In the genomic region with DNA sequence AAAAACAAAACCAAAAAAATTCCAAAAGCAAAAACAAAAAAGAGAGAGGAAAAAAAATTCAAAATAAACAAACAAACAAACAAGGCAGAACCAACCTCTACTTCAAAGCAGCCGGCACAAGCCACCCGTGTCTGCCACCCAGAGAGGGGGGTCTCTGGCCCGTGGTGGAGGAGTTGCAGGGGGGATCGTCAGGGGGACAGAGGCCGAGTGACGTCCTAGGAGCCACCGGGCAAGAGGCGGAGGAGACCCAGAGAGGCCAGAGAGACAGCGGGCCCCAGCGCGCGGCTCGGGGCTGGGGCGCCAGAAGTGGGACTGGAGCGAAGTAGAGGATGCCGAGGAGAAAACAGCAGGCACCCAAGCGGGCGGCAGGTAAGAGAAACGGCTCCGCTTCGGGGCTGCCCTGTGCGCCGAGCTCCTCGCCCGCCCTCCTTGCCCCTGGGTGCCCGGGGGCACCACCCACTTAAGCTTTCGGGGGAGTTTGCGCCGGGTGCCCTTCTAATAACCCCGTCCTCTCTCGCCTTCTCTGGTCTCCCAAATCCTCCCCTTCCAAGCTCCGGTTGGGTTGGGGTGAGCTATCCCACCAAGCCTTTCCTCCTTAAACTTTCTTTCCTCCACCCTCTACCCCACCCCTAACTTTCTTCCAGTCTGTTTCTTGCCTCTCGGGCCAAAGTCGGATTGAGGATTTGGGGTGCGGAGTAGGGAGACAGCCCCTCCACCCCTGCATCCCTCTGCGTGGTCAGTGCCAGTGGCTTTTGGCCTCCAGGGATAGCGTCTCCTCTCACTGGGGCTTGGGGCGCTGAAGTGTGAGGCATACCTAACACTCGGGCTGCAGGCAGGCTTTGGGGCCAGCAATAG, we compare ENCODE assay signal across 8 cellular contexts. TPM values are rescaled to one million over a fixed set of nuclear protein-coding genes. Genes with fewer than 3 reads are reported as not detected.
DNase-seq lines count a peak whose midpoint lies in the region; ATAC-seq, FAIRE-seq and TF ChIP-seq lines count a peak whose summit lies in the region.

No MANE protein-coding gene starts in this region.

- H3K4me2 ChIP-seq in keratinocyte (ENCODE audit: control insufficient read depth, extremely low read depth, insufficient read depth, low read depth, low read length): peak overlapping the region; percentile 82

- dilution Hi-C loops in keratinocyte (cut with MboI; ENCODE audit: extremely low pct_ligation_motif_present, low sequenced_read_pairs): no loop called here

- H3K9me3 ChIP-seq in adrenal gland (replicated peaks in 1 of 3) (no peaks in the 10 kb centered on the region), keratinocyte (ENCODE audit: control insufficient read depth, low read depth, low read length) (no peaks in the 10 kb centered on the region), SJCRH30 (replicated peaks) (no peaks in the 10 kb centered on the region)

- no peaks in the 10 kb centered on the region for H3K36me3 ChIP-seq in adrenal gland (replicated peaks in 1 of 2)
- H3K36me3 ChIP-seq in keratinocyte (ENCODE audit: control insufficient read depth in 2 of 2, extremely low read depth in 1 of 2, insufficient read depth in 2 of 2, low read length in 2 of 2): no peaks in the 10 kb centered on the region
- H3K36me3 ChIP-seq in SJCRH30: no peaks in the 10 kb centered on the region

- peak overlapping the region; percentile 84 for H3K9ac ChIP-seq in keratinocyte (ENCODE audit: control insufficient read depth, extremely low read depth, insufficient read depth, low read length)

- TF ChIP-seq POLR2A in adrenal gland (IDR thresholded peaks at IDR 0.05): peak; percentile 14 to 27

- H3K4me1 ChIP-seq in adrenal gland (replicated peaks in 1 of 2) (peaks cover 7 to 15% of the 10 kb centered on the region in 2 donors), keratinocyte (ENCODE audit: control insufficient read depth, extremely low read depth, insufficient read depth, low read length) (peaks cover 14% of the 10 kb centered on the region), SJCRH30 (no peaks in the 10 kb centered on the region)

- intact Hi-C loops in adrenal gland (cut with DNase I): loop anchor here in 1 of 2 donors (10.0 kb wide), 2 partner anchors 102 to 242 kb away; no protein-coding TSS in a partner anchor

- ATAC-seq in GM19324 (IDR thresholded peaks at IDR 0.05; ENCODE audit: low FRiP score, unreplicated experiment): no peak

- no peaks in the 10 kb centered on the region for H3K79me2 ChIP-seq in keratinocyte (ENCODE audit: control insufficient read depth, insufficient read depth, low read length)

- TF ChIP-seq CTCF in AG09309 (IDR thresholded peaks at IDR 0.05; ENCODE audit: control insufficient read depth, insufficient read depth, low read depth, low read length, missing control alignments) (no peak), adrenal gland (IDR thresholded peaks at IDR 0.05) (no peak), keratinocyte (optimal IDR thresholded peaks at IDR 0.05 in 1 of 3, IDR thresholded peaks at IDR 0.05 in 1 of 3, conservative IDR thresholded peaks at IDR 0.05 in 1 of 3; ENCODE audit: extremely low read depth in 1 of 3, insufficient read depth in 2 of 3, low read length in 3 of 3) (no peak), GM10266 (IDR thresholded peaks at IDR 0.05; ENCODE audit: control insufficient read depth, insufficient read depth, low read depth, missing control alignments) (no peak)

- no peaks in the 10 kb centered on the region for H4K20me1 ChIP-seq in keratinocyte (ENCODE audit: control insufficient read depth, extremely low read depth, insufficient read depth, low read length)

- peak overlapping the region; percentile 60 to 95 (median 87) for H3K27ac ChIP-seq in adrenal gland
- peak overlapping the region; percentile 69 for H3K27ac ChIP-seq in keratinocyte (ENCODE audit: control insufficient read depth, insufficient read depth, low read length)
- no peak overlapping the region for H3K27ac ChIP-seq in SJCRH30

- H3K4me3 ChIP-seq in AG09309 (ENCODE audit: control insufficient read depth, low read depth, low read length) (peak overlapping the region; percentile 33), adrenal gland (peak overlapping the region; percentile 5 to 90 (median 87)), keratinocyte (ENCODE audit: control insufficient read depth in 2 of 3, extremely low read depth in 1 of 3, insufficient read depth in 2 of 3, low read depth in 1 of 3, low read length in 3 of 3) (peak overlapping the region; percentile 50 to 85 (median 81)), SJCRH30 (no peak overlapping the region)

- WGBS in adrenal gland, 4 donors: 2 to 3% (median 3%) methylated on average over 33 to 39 of the region's 39 CpGs

- H2AFZ ChIP-seq in keratinocyte (ENCODE audit: control insufficient read depth, low read length): peak overlapping the region; percentile 95

- H3K9me1 ChIP-seq in keratinocyte (ENCODE audit: control insufficient read depth, extremely low read depth, insufficient read depth, low read length): no peaks in the 10 kb centered on the region

- FAIRE-seq in keratinocyte (lab: Jason Lieb, UNC): peak; percentile 43

- no peaks in the 10 kb centered on the region for H3K27me3 ChIP-seq in adrenal gland
- H3K27me3 ChIP-seq in keratinocyte (ENCODE audit: control insufficient read depth, extremely low read depth, insufficient read depth, low read length): no peaks in the 10 kb centered on the region
- H3K27me3 ChIP-seq in SJCRH30: peaks cover 31% of the 10 kb centered on the region

- DNase-seq in AG09309 (ENCODE audit: low read depth) (no peak), NCI-H69 (lab: John Stamatoyannopoulos, UW) (peak; percentile 65), adrenal gland (peak; percentile 48 to 67 (median 55)), keratinocyte (ENCODE audit: low read depth, low spot score) (no peak), SJCRH30 (no peak), GM10266 (ENCODE audit: extremely low spot score) (no peak)
- peak; percentile 22 to 25 for DNase-seq in stimulated activated CD4-positive, alpha-beta T cell treated with anti-CD3 and anti-CD28 coated beads, Interleukin-2, amount 100 ng/mL, for 48 hours

RNA-seq across cellular contexts. Expression of a gene that starts 1.0 kb away (rescaled TPM):
- 10 to 100 TPM; 29.1 to 87.1 (median 65.1) TPM for total RNA-seq in adrenal gland
- polyA plus RNA-seq in adrenal gland: 10 to 100 TPM; 29.9 to 49.8 (median 37.7) TPM
- polyA plus RNA-seq in keratinocyte: 1.1 to 2.3 TPM (median 1.4 TPM) in 3 replicates
- polyA plus RNA-seq in keratinocyte (2011; ENCODE audit: low read depth): 2.7 TPM
- polyA plus RNA-seq in keratinocyte (2011; cell fraction: cytosol; rRNA removed): 1.6 TPM in 2 replicates
- polyA plus RNA-seq in keratinocyte (2011; cell fraction: nucleus; rRNA removed): 2.5 and 2.8 TPM in 2 replicates
- polyA plus RNA-seq in keratinocyte (2012; ENCODE audit: low replicate concordance): 1.3 and 6.5 TPM in 2 replicates
- polyA minus RNA-seq in keratinocyte: 4.2 to 8.8 TPM (median 7.3 TPM) in 3 replicates
- 1.3 TPM for polyA minus RNA-seq in keratinocyte (2011; cell fraction: cytosol; rRNA and poly(A)+ RNA removed)
- 3.8 and 8.9 TPM in 2 replicates for polyA minus RNA-seq in keratinocyte (2011; cell fraction: nucleus; rRNA and poly(A)+ RNA removed)
- not detected in 2 replicates for total RNA-seq in SJCRH30 (2014; rRNA removed; shearing (Covaris generic))

Comparison
In these comparisons a context has a peak if more than half of its experiments do, and no peak if none do; other contexts are left out.
1. DNase-seq: peak in NCI-H69 (single experiment), adrenal gland (7 of 7) and stimulated activated CD4-positive, alpha-beta T cell treated with anti-CD3 and anti-CD28 coated beads, Interleukin-2, amount 100 ng/mL, for 48 hours (2 of 2); none in AG09309 (single experiment), keratinocyte (single experiment), SJCRH30 (0 of 2) and GM10266 (single experiment).
2. RNA of a gene that starts 1.0 kb away (total RNA-seq): 29.1 to 87.1 TPM in adrenal gland; not detected in SJCRH30; every median in the first group is over 10 times any median in the second.